ENCODE assay signal across 14 cellular contexts in genomic region chr10:88911851-88912250, GRCh38. TPM values are rescaled to one million over a fixed set of nuclear protein-coding genes. Genes with fewer than 3 reads are reported as not detected.
DNase-seq lines count a peak whose midpoint lies in the region; ATAC-seq and TF ChIP-seq lines count a peak whose summit lies in the region.
"Had no signal": no experiment of that assay in that cellular context is flagged by ENCODE, and none has a peak within 500 bp of the region (broad histone marks: within the 10 kb centered on the region; RNA-seq: fewer than 3 reads in every experiment).

No MANE protein-coding gene starts in this region.

- no peaks in the 10 kb centered on the region; the same call in none of the 2 replicates for H3K36me3 ChIP-seq in H7 (replicated peaks; ENCODE audit: control insufficient read depth, insufficient read depth, low read length)

- no peak for DNase-seq in activated naive CD8-positive, alpha-beta T cell treated with anti-CD3 and anti-CD28 coated beads, Interleukin-2, amount 50 U/mL, for 24 hours
- no peak for DNase-seq in activated naive CD8-positive, alpha-beta T cell treated with anti-CD3 and anti-CD28 coated beads for 36 hours
- DNase-seq in central memory CD8-positive, alpha-beta T cell (ENCODE audit: low spot score in 2 of 2): no peak
- no peak for DNase-seq in H7
- DNase-seq in OCI-M2 (lab: John Stamatoyannopoulos, UW; ENCODE audit: unreplicated experiment): no peak
- DNase-seq: Calu3; CD8-positive, alpha-beta T cell; DMS79 treated with DMSO at 0.1 percent for 48 hours; GF-D8; H9 had no signal

- ATAC-seq in activated naive CD8-positive, alpha-beta T cell treated with anti-CD3 and anti-CD28 coated beads, Interleukin-2, amount 50 U/mL, for 24 hours: no peak
- no peak for ATAC-seq in central memory CD8-positive, alpha-beta T cell (replicated peaks; ENCODE audit: extremely low read depth, poor library complexity, severe bottlenecking)
- ATAC-seq: CD8-positive, alpha-beta T cell; GM23338 had no signal

- H3K36me3 Mint-ChIP-seq in activated naive CD8-positive, alpha-beta T cell treated with anti-CD3 and anti-CD28 coated beads, Interleukin-2, amount 50 U/mL, for 24 hours (ENCODE audit: low read depth): peaks cover 55% of the 10 kb centered on the region
- peaks cover 51% of the 10 kb centered on the region for H3K36me3 Mint-ChIP-seq in activated naive CD8-positive, alpha-beta T cell treated with anti-CD3 and anti-CD28 coated beads for 36 hours
- peaks cover 37% of the 10 kb centered on the region for H3K36me3 Mint-ChIP-seq in central memory CD8-positive, alpha-beta T cell (ENCODE audit: insufficient read depth)

- H3K4me3 ChIP-seq in H7 (ENCODE audit: insufficient read depth, low read depth, low read length): no peak overlapping the region
- H3K4me3 ChIP-seq: BLaER1 treated with 17β-estradiol and CSF1 and Interleukin-3, amounts not matched to agents 10 nM and 100 nM; GM23338 had no signal

- H3K27me3 ChIP-seq in H7 (ENCODE audit: control insufficient read depth, insufficient read depth, low read length): no peaks in the 10 kb centered on the region
- H3K27me3 ChIP-seq: BLaER1 treated with 17β-estradiol and CSF1 and Interleukin-3, amounts not matched to agents 10 nM and 100 nM had no signal

- no peaks in the 10 kb centered on the region for H3K27me3 Mint-ChIP-seq in activated naive CD8-positive, alpha-beta T cell treated with anti-CD3 and anti-CD28 coated beads, Interleukin-2, amount 50 U/mL, for 24 hours
- no peaks in the 10 kb centered on the region for H3K27me3 Mint-ChIP-seq in activated naive CD8-positive, alpha-beta T cell treated with anti-CD3 and anti-CD28 coated beads for 36 hours
- H3K27me3 Mint-ChIP-seq in central memory CD8-positive, alpha-beta T cell: no peaks in the 10 kb centered on the region
- H3K27me3 Mint-ChIP-seq: B cell had no signal

- peak overlapping the region; percentile 23 for H3K27ac Mint-ChIP-seq in activated naive CD8-positive, alpha-beta T cell treated with anti-CD3 and anti-CD28 coated beads, Interleukin-2, amount 50 U/mL, for 24 hours
- no peak overlapping the region for H3K27ac Mint-ChIP-seq in activated naive CD8-positive, alpha-beta T cell treated with anti-CD3 and anti-CD28 coated beads for 36 hours
- peak overlapping the region; percentile 5 for H3K27ac Mint-ChIP-seq in central memory CD8-positive, alpha-beta T cell (ENCODE audit: low read depth)
- H3K27ac Mint-ChIP-seq: B cell; CD8-positive, alpha-beta T cell; GM23338; H9 had no signal

- peaks cover 35% of the 10 kb centered on the region for H3K4me1 Mint-ChIP-seq in activated naive CD8-positive, alpha-beta T cell treated with anti-CD3 and anti-CD28 coated beads, Interleukin-2, amount 50 U/mL, for 24 hours
- peaks cover 25% of the 10 kb centered on the region for H3K4me1 Mint-ChIP-seq in activated naive CD8-positive, alpha-beta T cell treated with anti-CD3 and anti-CD28 coated beads for 36 hours
- H3K4me1 Mint-ChIP-seq in central memory CD8-positive, alpha-beta T cell: peaks cover 3% of the 10 kb centered on the region
- H3K4me1 Mint-ChIP-seq: B cell had no signal

- H3K9me3 Mint-ChIP-seq in activated naive CD8-positive, alpha-beta T cell treated with anti-CD3 and anti-CD28 coated beads, Interleukin-2, amount 50 U/mL, for 24 hours: no peaks in the 10 kb centered on the region
- H3K9me3 Mint-ChIP-seq in activated naive CD8-positive, alpha-beta T cell treated with anti-CD3 and anti-CD28 coated beads for 36 hours: no peaks in the 10 kb centered on the region
- H3K9me3 Mint-ChIP-seq in central memory CD8-positive, alpha-beta T cell: no peaks in the 10 kb centered on the region
- H3K9me3 Mint-ChIP-seq: CD8-positive, alpha-beta T cell; GM23338; H9 had no signal

- peak overlapping the region; percentile 88 for H3K27ac ChIP-seq in VCaP
- H3K27ac ChIP-seq: BLaER1 treated with 17β-estradiol and CSF1 and Interleukin-3, amounts not matched to agents 10 nM and 100 nM had no signal

- H3K4me3 Mint-ChIP-seq in activated naive CD8-positive, alpha-beta T cell treated with anti-CD3 and anti-CD28 coated beads, Interleukin-2, amount 50 U/mL, for 24 hours: no peak overlapping the region
- no peak overlapping the region for H3K4me3 Mint-ChIP-seq in activated naive CD8-positive, alpha-beta T cell treated with anti-CD3 and anti-CD28 coated beads for 36 hours
- H3K4me3 Mint-ChIP-seq in central memory CD8-positive, alpha-beta T cell: no peak overlapping the region
- H3K4me3 Mint-ChIP-seq: B cell; CD8-positive, alpha-beta T cell; GM23338; H9 had no signal

- no peak for TF ChIP-seq CTCF in VCaP (conservative IDR thresholded peaks at IDR 0.05)

RNA-seq across cellular contexts. Expression of gene STAMBPL1, which starts 31.8 kb away (rescaled TPM):
- 10 to 100 TPM; 27.8 to 28.4 TPM for total RNA-seq in activated naive CD8-positive, alpha-beta T cell treated with anti-CD3 and anti-CD28 coated beads for 36 hours
- 1.3 and 2.3 TPM in 2 replicates for total RNA-seq in H7 (2014; rRNA removed; shearing (Covaris generic))

RNA-seq across cellular contexts. Expression of gene ACTA2, which starts 40.7 kb away (rescaled TPM):
- 1 to 10 TPM; 4.7 to 5.0 TPM for total RNA-seq in activated naive CD8-positive, alpha-beta T cell treated with anti-CD3 and anti-CD28 coated beads for 36 hours
- not detected in 2 replicates for total RNA-seq in H7 (2014; rRNA removed; shearing (Covaris generic))
